In genomic region chr22:49554296-49554625, GRCh38 we compare ENCODE assay signal across 29 cellular contexts.
"Had no signal": no experiment of that assay in that cellular context is flagged by ENCODE, and none has a peak within 500 bp of the region (broad histone marks: within the 10 kb centered on the region; RNA-seq: fewer than 3 reads in every experiment).

No MANE protein-coding gene starts in this region.

- ATAC-seq: body of pancreas; effector memory CD8-positive, alpha-beta T cell; gastrocnemius medialis; left cardiac atrium; stimulated activated naive B cell treated with anti-CD40 and anti-IgM and Interleukin-4, amounts not matched to agents 10 μg/mL and 1 μg/mL and 100 μg/mL, for 72 hours had no signal

- H3K36me3 ChIP-seq: gastrocnemius medialis, lower lobe of right lung, neutrophil, ovary, prostate gland, stomach, tibial artery, WERI-Rb-1 had no signal

- H3K4me1 Mint-ChIP-seq: activated CD4-positive, alpha-beta memory T cell treated with anti-CD3 and anti-CD28 coated beads, Interleukin-2, amount 10 ng/mL, durations not matched to agents 7 days and 5 days; activated CD4-positive, alpha-beta T cell treated with anti-CD3 and anti-CD28 coated beads, Interleukin-2, amount 10 ng/mL, durations not matched to agents 7 days and 5 days; activated naive CD4-positive, alpha-beta T cell treated with anti-CD3 and anti-CD28 coated beads, Interleukin-2, amount 50 U/mL, for 24 hours; nephron; stimulated activated naive B cell treated with anti-CD40 and anti-IgM and Interleukin-4, amounts not matched to agents 10 μg/mL and 1 μg/mL and 100 μg/mL, for 72 hours had no signal

- H3K4me3 ChIP-seq: body of pancreas, gastrocnemius medialis, lower lobe of right lung, ovary, prostate gland, smooth muscle cell, stomach, tibial artery had no signal

- H3K27me3 Mint-ChIP-seq: activated CD4-positive, alpha-beta memory T cell treated with anti-CD3 and anti-CD28 coated beads, Interleukin-2, amount 10 ng/mL, durations not matched to agents 7 days and 5 days; activated CD4-positive, alpha-beta T cell treated with anti-CD3 and anti-CD28 coated beads, Interleukin-2, amount 10 ng/mL, durations not matched to agents 7 days and 5 days; activated naive CD4-positive, alpha-beta T cell treated with anti-CD3 and anti-CD28 coated beads, Interleukin-2, amount 50 U/mL, for 24 hours; activated T-cell treated with anti-CD3 and anti-CD28 coated beads, Interleukin-2, amount 50 U/mL, for 24 hours; effector memory CD8-positive, alpha-beta T cell; stimulated activated naive B cell treated with anti-CD40 and anti-IgM and Interleukin-4, amounts not matched to agents 10 μg/mL and 1 μg/mL and 100 μg/mL, for 72 hours had no signal

- H3K9me3 Mint-ChIP-seq: activated CD4-positive, alpha-beta T cell treated with anti-CD3 and anti-CD28 coated beads, Interleukin-2, amount 10 ng/mL, durations not matched to agents 7 days and 5 days had no signal

- H3K4me3 Mint-ChIP-seq: activated CD4-positive, alpha-beta memory T cell treated with anti-CD3 and anti-CD28 coated beads, Interleukin-2, amount 10 ng/mL, durations not matched to agents 7 days and 5 days; activated CD4-positive, alpha-beta T cell treated with anti-CD3 and anti-CD28 coated beads, Interleukin-2, amount 10 ng/mL, durations not matched to agents 7 days and 5 days; activated naive CD4-positive, alpha-beta T cell treated with anti-CD3 and anti-CD28 coated beads, Interleukin-2, amount 50 U/mL, for 24 hours; activated T-cell treated with anti-CD3 and anti-CD28 coated beads, Interleukin-2, amount 50 U/mL, for 24 hours; effector memory CD8-positive, alpha-beta T cell; nephron; stimulated activated naive B cell treated with anti-CD40 and anti-IgM and Interleukin-4, amounts not matched to agents 10 μg/mL and 1 μg/mL and 100 μg/mL, for 72 hours had no signal

- H3K4me2 ChIP-seq: smooth muscle cell had no signal

- H3K27ac Mint-ChIP-seq: activated CD4-positive, alpha-beta memory T cell treated with anti-CD3 and anti-CD28 coated beads, Interleukin-2, amount 10 ng/mL, durations not matched to agents 7 days and 5 days; activated CD4-positive, alpha-beta T cell treated with anti-CD3 and anti-CD28 coated beads, Interleukin-2, amount 10 ng/mL, durations not matched to agents 7 days and 5 days; activated naive CD4-positive, alpha-beta T cell treated with anti-CD3 and anti-CD28 coated beads, Interleukin-2, amount 50 U/mL, for 24 hours; activated T-cell treated with anti-CD3 and anti-CD28 coated beads, Interleukin-2, amount 50 U/mL, for 24 hours; effector memory CD8-positive, alpha-beta T cell; nephron; stimulated activated naive B cell treated with anti-CD40 and anti-IgM and Interleukin-4, amounts not matched to agents 10 μg/mL and 1 μg/mL and 100 μg/mL, for 72 hours had no signal

- FAIRE-seq: islet of Langerhans had no signal

- H3K27me3 ChIP-seq: body of pancreas, gastrocnemius medialis, neutrophil, ovary had no signal

- H3K27ac ChIP-seq: body of pancreas, gastrocnemius medialis, lower lobe of right lung, neutrophil, ovary, prostate gland, stomach, tibial artery, WERI-Rb-1 had no signal

- H3K9me3 ChIP-seq: gastrocnemius medialis, neutrophil, prostate gland had no signal

- H3K4me1 ChIP-seq: body of pancreas, gastrocnemius medialis, lower lobe of right lung, prostate gland, stomach, tibial artery had no signal

- DNase-seq: activated CD4-positive, alpha-beta memory T cell treated with anti-CD3 and anti-CD28 coated beads, Interleukin-2, amount 10 ng/mL, durations not matched to agents 7 days and 5 days; activated CD4-positive, alpha-beta T cell treated with anti-CD3 and anti-CD28 coated beads for 1 hour; activated CD4-positive, alpha-beta T cell treated with anti-CD3 and anti-CD28 coated beads, Interleukin-2, amount 10 ng/mL, durations not matched to agents 7 days and 5 days; activated CD8-positive, alpha-beta memory T cell treated with anti-CD3 and anti-CD28 coated beads, Interleukin-2, amount 50 U/mL, for 48 hours; activated T-cell treated with anti-CD3 and anti-CD28 coated beads, Interleukin-2, amount 50 U/mL, for 24 hours; cortex of kidney; effector memory CD8-positive, alpha-beta T cell; erythroblast; glutamatergic neuron; left cardiac atrium; lower lobe of right lung; mesenchymal stem cell; retina; stimulated activated CD4-positive, alpha-beta T cell treated with anti-CD3 and anti-CD28 coated beads, Interleukin-1b, Interleukin-23, amount 100 ng/mL, for 48 hours; stimulated activated CD4-positive, alpha-beta T cell treated with anti-CD3 and anti-CD28 coated beads, Interleukin-4, amount 100 ng/mL, for 4 hours; stimulated activated CD8-positive, alpha-beta memory T cell treated with anti-CD3 and anti-CD28 coated beads, Interleukin-4, amount 100 ng/mL, for 48 hours; stimulated activated naive B cell treated with anti-CD40 and anti-IgM and Interleukin-4, amounts not matched to agents 10 μg/mL and 1 μg/mL and 100 μg/mL, for 72 hours; stomach; WERI-Rb-1 had no signal
